In the genomic region with DNA sequence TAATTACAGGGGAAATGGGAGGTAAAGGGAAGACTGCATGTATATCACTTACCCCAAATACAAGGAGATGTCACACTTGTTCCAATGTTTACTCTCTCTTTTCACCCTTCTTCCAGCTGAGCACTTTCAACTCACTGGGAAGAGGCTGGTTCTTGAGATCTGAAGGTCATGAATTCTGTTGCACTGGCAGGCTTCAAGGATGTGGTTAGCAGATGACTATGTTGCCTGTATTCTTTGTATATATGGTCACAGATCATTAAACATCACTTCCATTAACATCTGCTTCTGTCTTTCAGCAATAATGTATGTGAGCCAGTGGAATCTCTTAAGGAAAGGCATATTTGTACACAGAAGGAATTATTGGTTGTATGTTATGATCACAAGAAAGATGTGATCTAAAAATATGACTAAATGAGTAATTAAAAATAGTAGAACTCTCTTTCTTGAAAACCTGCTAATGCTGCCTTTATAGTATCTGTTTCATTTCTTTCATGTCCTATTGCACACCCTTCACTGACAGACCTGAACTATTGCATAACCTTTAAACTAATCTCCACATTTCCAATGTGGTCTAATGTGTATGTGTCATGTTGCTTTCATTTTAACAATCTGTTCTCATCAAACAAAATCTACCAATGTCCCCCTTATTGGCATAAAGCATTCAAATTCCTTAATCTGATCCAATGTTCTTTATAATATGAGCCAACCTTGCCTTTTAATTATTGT, we compare ENCODE assay signal across 2 cellular contexts.
TF ChIP-seq lines count a peak whose summit lies in the region.

No MANE protein-coding gene starts in this region.

TF ChIP-seq in HCT116, 20 proteins besides CTCF, POLR2A, EP300 and RAD21 (continued from another document):
- TF ChIP-seq, protein P1, sequence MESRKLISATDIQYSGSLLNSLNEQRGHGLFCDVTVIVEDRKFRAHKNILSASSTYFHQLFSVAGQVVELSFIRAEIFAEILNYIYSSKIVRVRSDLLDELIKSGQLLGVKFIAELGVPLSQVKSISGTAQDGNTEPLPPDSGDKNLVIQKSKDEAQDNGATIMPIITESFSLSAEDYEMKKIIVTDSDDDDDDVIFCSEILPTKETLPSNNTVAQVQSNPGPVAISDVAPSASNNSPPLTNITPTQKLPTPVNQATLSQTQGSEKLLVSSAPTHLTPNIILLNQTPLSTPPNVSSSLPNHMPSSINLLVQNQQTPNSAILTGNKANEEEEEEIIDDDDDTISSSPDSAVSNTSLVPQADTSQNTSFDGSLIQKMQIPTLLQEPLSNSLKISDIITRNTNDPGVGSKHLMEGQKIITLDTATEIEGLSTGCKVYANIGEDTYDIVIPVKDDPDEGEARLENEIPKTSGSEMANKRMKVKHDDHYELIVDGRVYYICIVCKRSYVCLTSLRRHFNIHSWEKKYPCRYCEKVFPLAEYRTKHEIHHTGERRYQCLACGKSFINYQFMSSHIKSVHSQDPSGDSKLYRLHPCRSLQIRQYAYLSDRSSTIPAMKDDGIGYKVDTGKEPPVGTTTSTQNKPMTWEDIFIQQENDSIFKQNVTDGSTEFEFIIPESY (IDR thresholded peaks at IDR 0.05; ENCODE audit: extremely low read depth, insufficient replicate concordance, low read length): no peak
- TF ChIP-seq SIN3A (IDR thresholded peaks at IDR 0.05; ENCODE audit: low read depth): no peak

TF ChIP-seq in HEK293T, 16 proteins besides CTCF, POLR2A, EP300 and RAD21 (continued from another document):
- TF ChIP-seq, protein P2, sequence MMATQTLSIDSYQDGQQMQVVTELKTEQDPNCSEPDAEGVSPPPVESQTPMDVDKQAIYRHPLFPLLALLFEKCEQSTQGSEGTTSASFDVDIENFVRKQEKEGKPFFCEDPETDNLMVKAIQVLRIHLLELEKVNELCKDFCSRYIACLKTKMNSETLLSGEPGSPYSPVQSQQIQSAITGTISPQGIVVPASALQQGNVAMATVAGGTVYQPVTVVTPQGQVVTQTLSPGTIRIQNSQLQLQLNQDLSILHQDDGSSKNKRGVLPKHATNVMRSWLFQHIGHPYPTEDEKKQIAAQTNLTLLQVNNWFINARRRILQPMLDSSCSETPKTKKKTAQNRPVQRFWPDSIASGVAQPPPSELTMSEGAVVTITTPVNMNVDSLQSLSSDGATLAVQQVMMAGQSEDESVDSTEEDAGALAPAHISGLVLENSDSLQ (IDR thresholded peaks at IDR 0.05): no peak
- TF ChIP-seq NFRKB (IDR thresholded peaks at IDR 0.05): no peak
- no peak for TF ChIP-seq CTBP1 (IDR thresholded peaks at IDR 0.05; ENCODE audit: borderline replicate concordance)
